Comparison of ENCODE assay signal across 1 cellular context in the genomic region with DNA sequence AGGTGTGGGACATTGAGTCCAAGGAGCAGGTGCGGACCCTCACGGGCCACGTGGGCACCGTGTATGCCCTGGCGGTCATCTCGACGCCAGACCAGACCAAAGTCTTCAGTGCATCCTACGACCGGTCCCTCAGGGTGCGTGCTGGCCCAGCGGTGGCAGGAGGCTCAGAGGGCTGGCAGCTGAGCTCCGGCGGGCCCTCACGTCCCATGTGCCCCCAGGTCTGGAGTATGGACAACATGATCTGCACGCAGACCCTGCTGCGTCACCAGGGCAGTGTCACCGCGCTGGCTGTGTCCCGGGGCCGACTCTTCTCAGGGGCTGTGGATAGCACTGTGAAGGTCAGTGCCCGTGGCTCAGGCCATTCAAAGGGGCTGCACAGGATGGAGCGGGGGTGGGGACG.
TF ChIP-seq lines count a peak whose summit lies in the region.

No MANE protein-coding gene starts in this region.

TF ChIP-seq in K562, 482 proteins besides CTCF, POLR2A, EP300 and RAD21:
- TF ChIP-seq POLR2G (IDR thresholded peaks at IDR 0.05; ENCODE audit: low read depth, low read length) (peak; percentile 45; the same call in 1 of the 2 replicates), BCOR (IDR thresholded peaks at IDR 0.05) (no peak), RBFOX2 (IDR thresholded peaks at IDR 0.05; ENCODE audit: low read depth, low read length) (no peak), RBM22 (IDR thresholded peaks at IDR 0.05; ENCODE audit: low read depth, low read length, poor library complexity, severe bottlenecking) (peak; percentile 72), FIP1L1 (IDR thresholded peaks at IDR 0.05; ENCODE audit: low read depth, low read length, poor library complexity, severe bottlenecking) (peak; percentile 16), SAFB (IDR thresholded peaks at IDR 0.05; ENCODE audit: borderline replicate concordance, low read depth, low read length) (no peak), ETV5 (CRISPR knock-in tag; IDR thresholded peaks at IDR 0.05; ENCODE audit: low read depth) (no peak), ZNF41 (CRISPR knock-in tag; conservative IDR thresholded peaks at IDR 0.05) (no peak)
